ENCODE assay signal across 21 cellular contexts in the genomic region with DNA sequence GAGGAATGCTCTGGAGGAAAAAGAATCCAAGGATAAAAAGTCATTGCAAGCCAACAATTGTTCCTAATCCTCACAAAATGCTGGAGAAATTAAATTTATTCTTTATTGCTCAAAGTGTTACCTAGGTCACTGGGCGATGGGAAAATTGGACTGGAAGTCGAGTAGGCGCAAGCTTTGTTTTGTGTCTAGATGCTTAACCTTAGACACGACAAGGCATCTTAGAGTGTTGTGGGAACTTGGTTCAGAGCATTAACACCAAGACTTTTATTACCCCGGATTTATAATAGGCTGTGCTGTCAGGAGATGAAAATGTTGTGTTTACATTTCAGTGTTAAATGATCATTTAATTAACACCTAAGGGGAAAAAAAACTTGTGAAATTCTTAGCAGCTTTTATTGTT. TPM values are rescaled to one million over a fixed set of nuclear protein-coding genes. Genes with fewer than 3 reads are reported as not detected.
"Had no signal": no experiment of that assay in that cellular context is flagged by ENCODE, and none has a peak within 500 bp of the region (broad histone marks: within the 10 kb centered on the region; RNA-seq: fewer than 3 reads in every experiment).

No MANE protein-coding gene starts in this region.

- DNase-seq: cortex of kidney; effector memory CD8-positive, alpha-beta T cell; hypothalamus; immature natural killer cell; islet precursor cell; naive thymus-derived CD4-positive, alpha-beta T cell; pancreas; right lobe of liver; small intestine; stimulated activated CD4-positive, alpha-beta T cell treated with anti-CD3 and anti-CD28 coated beads, Interleukin-15, amount 100 ng/mL, for 24 hours; stimulated activated CD4-positive, alpha-beta T cell treated with anti-CD3 and anti-CD28 coated beads, Interleukin-2, amount 100 ng/mL, for 48 hours; stimulated activated naive B cell treated with anti-CD40 and anti-IgM and Interleukin-4, amounts not matched to agents 10 μg/mL and 1 μg/mL and 100 μg/mL, for 72 hours; upper lobe of left lung had no signal

- H3K4me1 ChIP-seq: pancreas, right lobe of liver, upper lobe of left lung had no signal

- H3K27me3 Mint-ChIP-seq: effector memory CD8-positive, alpha-beta T cell; memory B cell; naive thymus-derived CD4-positive, alpha-beta T cell; stimulated activated naive B cell treated with anti-CD40 and anti-IgM and Interleukin-4, amounts not matched to agents 10 μg/mL and 1 μg/mL and 100 μg/mL, for 72 hours; stimulated activated naive CD8-positive, alpha-beta T cell treated with anti-CD3 and anti-CD28 coated beads, Interleukin-15, Interleukin-2, amounts not matched to agents 100 ng/mL and 50 ng/mL, for 24 hours had no signal

- H3K27ac Mint-ChIP-seq: effector memory CD8-positive, alpha-beta T cell; immature natural killer cell; memory B cell; mesothelial cell of epicardium; naive thymus-derived CD4-positive, alpha-beta T cell; stimulated activated naive B cell treated with anti-CD40 and anti-IgM and Interleukin-4, amounts not matched to agents 10 μg/mL and 1 μg/mL and 100 μg/mL, for 72 hours; stimulated activated naive CD8-positive, alpha-beta T cell treated with anti-CD3 and anti-CD28 coated beads, Interleukin-15, Interleukin-2, amounts not matched to agents 100 ng/mL and 50 ng/mL, for 24 hours had no signal

- H3K27ac ChIP-seq: neutrophil, pancreas, right lobe of liver, thoracic aorta, tibial nerve, upper lobe of left lung had no signal

- H3K4me3 ChIP-seq: lung, pancreas, right lobe of liver, thoracic aorta, tibial nerve, upper lobe of left lung had no signal

- H3K36me3 ChIP-seq: neutrophil, pancreas, right lobe of liver, thoracic aorta, tibial nerve, upper lobe of left lung had no signal

- H3K4me1 Mint-ChIP-seq: immature natural killer cell; memory B cell; naive thymus-derived CD4-positive, alpha-beta T cell; stimulated activated naive B cell treated with anti-CD40 and anti-IgM and Interleukin-4, amounts not matched to agents 10 μg/mL and 1 μg/mL and 100 μg/mL, for 72 hours had no signal

- H3K9me3 Mint-ChIP-seq: memory B cell; mesothelial cell of epicardium; nephron; stimulated activated naive B cell treated with anti-CD40 and anti-IgM and Interleukin-4, amounts not matched to agents 10 μg/mL and 1 μg/mL and 100 μg/mL, for 72 hours; stimulated activated naive CD8-positive, alpha-beta T cell treated with anti-CD3 and anti-CD28 coated beads, Interleukin-15, Interleukin-2, amounts not matched to agents 100 ng/mL and 50 ng/mL, for 24 hours had no signal

- H3K9me3 ChIP-seq: neutrophil, pancreas, right lobe of liver, thoracic aorta, tibial nerve, upper lobe of left lung had no signal

- H3K36me3 Mint-ChIP-seq: immature natural killer cell; memory B cell; naive thymus-derived CD4-positive, alpha-beta T cell; stimulated activated naive B cell treated with anti-CD40 and anti-IgM and Interleukin-4, amounts not matched to agents 10 μg/mL and 1 μg/mL and 100 μg/mL, for 72 hours had no signal

- H3K27me3 ChIP-seq: neutrophil, pancreas, right lobe of liver, tibial nerve, upper lobe of left lung had no signal

- H3K4me3 Mint-ChIP-seq: effector memory CD8-positive, alpha-beta T cell; immature natural killer cell; memory B cell; mesothelial cell of epicardium; naive thymus-derived CD4-positive, alpha-beta T cell; nephron; stimulated activated naive B cell treated with anti-CD40 and anti-IgM and Interleukin-4, amounts not matched to agents 10 μg/mL and 1 μg/mL and 100 μg/mL, for 72 hours; stimulated activated naive CD8-positive, alpha-beta T cell treated with anti-CD3 and anti-CD28 coated beads, Interleukin-15, Interleukin-2, amounts not matched to agents 100 ng/mL and 50 ng/mL, for 24 hours had no signal

RNA-seq across cellular contexts. Expression of a gene that starts 25.1 kb away (rescaled TPM):
- total RNA-seq: naive thymus-derived CD4-positive, alpha-beta T cell had no signal
- polyA plus RNA-seq: immature natural killer cell; naive thymus-derived CD4-positive, alpha-beta T cell had no signal
